Comparison of ENCODE assay signal across 9 cellular contexts in the genomic region with DNA sequence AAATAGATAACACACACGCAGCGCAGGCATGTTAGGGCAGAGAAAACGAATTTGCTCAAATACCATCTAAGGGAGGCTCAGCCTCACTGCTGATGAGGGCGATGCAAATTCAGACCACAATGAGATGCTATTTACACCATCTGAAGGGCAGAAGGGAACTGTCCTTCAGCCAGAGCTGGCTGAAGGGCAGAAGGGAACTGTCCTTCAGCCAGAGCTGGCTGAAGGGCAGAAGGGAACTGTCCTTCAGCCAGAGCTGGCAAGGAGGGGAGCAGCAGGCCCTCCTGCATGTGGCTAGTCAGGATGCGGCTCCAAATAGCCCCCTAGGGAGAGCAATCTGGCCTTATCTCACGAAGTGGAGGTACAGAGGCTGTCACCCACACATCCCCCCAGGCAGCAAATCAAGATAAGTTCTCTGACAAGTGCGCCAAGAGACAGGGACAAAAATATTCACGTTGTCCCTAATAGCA. TPM values are rescaled to one million over a fixed set of nuclear protein-coding genes. Genes with fewer than 3 reads are reported as not detected.
DNase-seq lines count a peak whose midpoint lies in the region; ATAC-seq and TF ChIP-seq lines count a peak whose summit lies in the region.
"Had no signal": no experiment of that assay in that cellular context is flagged by ENCODE, and none has a peak within 500 bp of the region (broad histone marks: within the 10 kb centered on the region; RNA-seq: fewer than 3 reads in every experiment).

No MANE protein-coding gene starts in this region.

- H2AK5ac ChIP-seq in H9 (ENCODE audit: insufficient read length, low read length) = no peak overlapping the region

- H3K27ac ChIP-seq in H9 (ENCODE audit: insufficient read length, low read depth, low read length) (peak overlapping the region; percentile 3), OCI-LY3 (ENCODE audit: low read length) (peak overlapping the region; percentile 59), esophagus squamous epithelium (peak overlapping the region; percentile 82 to 87 (median 84)), rectal smooth muscle tissue (ENCODE audit: low read depth, low read length) (peak overlapping the region; percentile 75), WERI-Rb-1 (no peak overlapping the region)

- no peak overlapping the region for H3K14ac ChIP-seq in H9 (ENCODE audit: insufficient read depth, low read length)

- no peak overlapping the region for H3K23ac ChIP-seq in H9 (ENCODE audit: insufficient read length, low read depth, low read length)

- H3K4me2 ChIP-seq in H9 (ENCODE audit: insufficient read depth, insufficient read length, low read length) = peak overlapping the region; percentile 67
- H3K4me2 ChIP-seq in OCI-LY3 (ENCODE audit: low read length) = peak overlapping the region; percentile 100

- no CpG with 5 or more reads among the region's 8 CpGs for WGBS in H9 (ENCODE audit: extremely low coverage, insufficient read length, low lambda C conversion rate)
- 18 to 21% methylated on average over 7 to 8 of the region's 8 CpGs for WGBS in esophagus squamous epithelium, 2 donors

- no peak overlapping the region for H3K4ac ChIP-seq in H9 (ENCODE audit: low read depth, low read length)

- no peak overlapping the region for H3T11ph ChIP-seq in H9 (ENCODE audit: low read length)

- no peak overlapping the region for H2BK20ac ChIP-seq in H9 (ENCODE audit: low read depth, low read length, poor library complexity, severe bottlenecking)

- no peak overlapping the region for H2BK5ac ChIP-seq in H9 (ENCODE audit: insufficient read length, low read length)

- H3K27ac Mint-ChIP-seq in H9 = peak overlapping the region; percentile 95 to 99 (median 96)

- H3K4me1 ChIP-seq in H9 (ENCODE audit: insufficient read depth, low read length) (peaks cover 3% of the 10 kb centered on the region), OCI-LY3 (ENCODE audit: low read length) (peaks cover 17% of the 10 kb centered on the region), esophagus squamous epithelium (peaks cover 10 to 39% (median 15%) of the 10 kb centered on the region in 3 donors), rectal smooth muscle tissue (ENCODE audit: control insufficient read depth, insufficient read depth, low read length) (peaks cover 7% of the 10 kb centered on the region)

- peaks cover 4% of the 10 kb centered on the region for H3K23me2 ChIP-seq in H9 (ENCODE audit: insufficient read length, low read depth, low read length, poor library complexity, severe bottlenecking)

- no peak overlapping the region for H3K18ac ChIP-seq in H9 (ENCODE audit: insufficient read length, low read depth, low read length)

- H3K79me2 ChIP-seq in H9 (ENCODE audit: insufficient read depth, low read length) (no peaks in the 10 kb centered on the region), OCI-LY3 (ENCODE audit: low read length) (no peaks in the 10 kb centered on the region)

- H3K27me3 Mint-ChIP-seq in H9 (ENCODE audit: low read depth) = no peaks in the 10 kb centered on the region; the same call in 1 of the 2 replicates

- no peak overlapping the region for H4K8ac ChIP-seq in H9 (replicated peaks; ENCODE audit: insufficient read length, low read depth, low read length)

- H3K56ac ChIP-seq in H9 (ENCODE audit: insufficient read length, low read depth, low read length) = no peak overlapping the region

- H3K9me3 ChIP-seq in H9 (ENCODE audit: control insufficient read depth, low read depth, low read length) (no peaks in the 10 kb centered on the region), OCI-LY3 (ENCODE audit: insufficient read depth, low read length) (no peaks in the 10 kb centered on the region; the same call in 1 of the 2 replicates), esophagus squamous epithelium (no peaks in the 10 kb centered on the region), WERI-Rb-1 (ENCODE audit: severe bottlenecking) (no peaks in the 10 kb centered on the region)

- H3K27me3 ChIP-seq in H9 (ENCODE audit: insufficient read depth, low read length) = no peaks in the 10 kb centered on the region
- H3K27me3 ChIP-seq in OCI-LY3 (ENCODE audit: low read depth, low read length) = no peaks in the 10 kb centered on the region
- H3K27me3 ChIP-seq in esophagus squamous epithelium = no peaks in the 10 kb centered on the region
- H3K27me3 ChIP-seq in rectal smooth muscle tissue (ENCODE audit: control insufficient read depth, insufficient read depth, low read length) = no peaks in the 10 kb centered on the region
- no peaks in the 10 kb centered on the region for H3K27me3 ChIP-seq in WERI-Rb-1 (ENCODE audit: insufficient read depth, low read depth, severe bottlenecking)

- TF ChIP-seq POLR2A in esophagus squamous epithelium (IDR thresholded peaks at IDR 0.05) = no peak

- no peaks in the 10 kb centered on the region for H4K20me1 ChIP-seq in H9 (ENCODE audit: control insufficient read depth, insufficient read depth, insufficient read length)
- no peaks in the 10 kb centered on the region for H4K20me1 ChIP-seq in OCI-LY3 (ENCODE audit: insufficient read depth, low read length)

- H3K79me1 ChIP-seq in H9 (ENCODE audit: insufficient read depth, low read depth, low read length, poor library complexity, severe bottlenecking) = no peaks in the 10 kb centered on the region

- no peak for TF ChIP-seq CTCF in H9 (conservative IDR thresholded peaks at IDR 0.05)
- TF ChIP-seq CTCF in OCI-LY3 (IDR thresholded peaks at IDR 0.05; ENCODE audit: low read depth, low read length) = no peak
- TF ChIP-seq CTCF in esophagus squamous epithelium (IDR thresholded peaks at IDR 0.05) = no peak
- TF ChIP-seq CTCF in WERI-Rb-1 (IDR thresholded peaks at IDR 0.05; ENCODE audit: low read depth, low read length) = no peak

- no peaks in the 10 kb centered on the region for H3K36me3 Mint-ChIP-seq in H9 (ENCODE audit: insufficient read depth in 1 of 3, low read depth in 3 of 3)

- H3K36me3 ChIP-seq in OCI-LY3 (replicated peaks; ENCODE audit: low read depth, low read length) (no peaks in the 10 kb centered on the region), esophagus squamous epithelium (no peaks in the 10 kb centered on the region), rectal smooth muscle tissue (ENCODE audit: control insufficient read depth, insufficient read depth, low read length) (no peaks in the 10 kb centered on the region), WERI-Rb-1 (no peaks in the 10 kb centered on the region)

- no peak overlapping the region for H2BK12ac ChIP-seq in H9 (ENCODE audit: insufficient read length, low read depth, low read length)

- peak overlapping the region; percentile 97 for H3K4me3 ChIP-seq in OCI-LY3 (ENCODE audit: low read length)
- H3K4me3 ChIP-seq in esophagus squamous epithelium = peak overlapping the region; percentile 36 to 79 (median 54)
- peak overlapping the region; percentile 63 for H3K4me3 ChIP-seq in rectal smooth muscle tissue (ENCODE audit: low read length)
- H3K4me3 ChIP-seq in WERI-Rb-1 (ENCODE audit: low read depth, low read length) = no peak overlapping the region

- DNase-seq in H9 (peak; percentile 26), esophagus squamous epithelium (lab: John Stamatoyannopoulos, UW) (no peak), NCI-H1105 treated with DMSO at 0.1 percent for 48 hours (lab: John Stamatoyannopoulos, UW) (no peak), WERI-Rb-1 (no peak)
- DNase-seq in stimulated activated CD4-positive, alpha-beta T cell treated with anti-CD3 and anti-CD28 coated beads, Interleukin-15, amount 100 ng/mL, for 24 hours = no peak

- peak overlapping the region; percentile 72 to 83 for H3K4me3 Mint-ChIP-seq in H9

- peak; percentile 71 for ATAC-seq in GM18508 (IDR thresholded peaks at IDR 0.05; ENCODE audit: insufficient read depth, unreplicated experiment)

- H3K9ac ChIP-seq in H9 (ENCODE audit: extremely low read depth, insufficient read length, low read length) (no peak overlapping the region), OCI-LY3 (ENCODE audit: low read length) (peak overlapping the region; percentile 75), rectal smooth muscle tissue (ENCODE audit: low read length) (no peak overlapping the region)

- H2AFZ ChIP-seq in H9 (ENCODE audit: low read length) = no peak overlapping the region
- H2AFZ ChIP-seq in OCI-LY3 (ENCODE audit: low read depth, low read length) = peak overlapping the region; percentile 84

- no peak overlapping the region for H2BK15ac ChIP-seq in H9 (ENCODE audit: low read depth, low read length)

- intact Hi-C loops in esophagus squamous epithelium (cut with DNase I) = no loop called here

- H3K4me1 Mint-ChIP-seq in H9 = peaks cover 27 to 39% of the 10 kb centered on the region in 2 experiments

- H4K5ac ChIP-seq in H9 (ENCODE audit: insufficient read length, low read depth, low read length) = no peak overlapping the region

- no peak overlapping the region for H2BK120ac ChIP-seq in H9 (ENCODE audit: low read depth, low read length, poor library complexity, severe bottlenecking)

- no peaks in the 10 kb centered on the region for H3K9me3 Mint-ChIP-seq in H9

- H4K91ac ChIP-seq in H9 (ENCODE audit: insufficient read length, low read depth, low read length) = no peak overlapping the region

RNA-seq across cellular contexts. Expression of a gene that starts 7.5 kb away (rescaled TPM):
- total RNA-seq in H9 (2021) = 25.8 and 29.2 TPM in 2 replicates
- total RNA-seq in esophagus squamous epithelium = 10 to 100 TPM; 10.9 to 44.3 (median 13.8) TPM

RNA-seq across cellular contexts. Expression of a gene that starts 22.5 kb away (rescaled TPM):
- total RNA-seq in H9 (2021) (not detected in 2 replicates), esophagus squamous epithelium (10 to 100 TPM in 2 of 4 donors, 1 to 10 TPM in 2; 2.6 to 15.4 (median 8.8) TPM)
- total RNA-seq: T-helper 2 cell treated with Interferon-gamma antibody and Interleukin-4, amounts not matched to agents 100 ng/mL and 5 ng/mL, for 36 hours had no signal

RNA-seq across cellular contexts. Expression of a gene that starts 25.4 kb away (rescaled TPM):
- total RNA-seq in H9 (2021) (179 TPM in 2 replicates), esophagus squamous epithelium (100 to 1,000 TPM in 3 of 4 donors, 10 to 100 TPM in 1; 72.9 to 134 (median 122) TPM)

RNA-seq across cellular contexts. Expression of a gene that starts 48.1 kb away (rescaled TPM):
- 0.48 TPM in 1 of 2 replicates, not detected in the other for total RNA-seq in H9 (2021)
- total RNA-seq in esophagus squamous epithelium = under 1 TPM in 1 of 4 donors, not detected in 3; 0.38 TPM

RNA-seq across cellular contexts. Expression of a gene that starts 48.3 kb away (rescaled TPM):
- not detected in 2 replicates for total RNA-seq in H9 (2021)
- total RNA-seq in esophagus squamous epithelium = under 1 TPM in 1 of 4 donors, not detected in 3; 0.08 TPM
- total RNA-seq: T-helper 2 cell treated with Interferon-gamma antibody and Interleukin-4, amounts not matched to agents 100 ng/mL and 5 ng/mL, for 36 hours had no signal
